Comparison of ENCODE assay signal across 9 cellular contexts in genomic region chr2:73163522-73164367, GRCh38. TPM values are rescaled to one million over a fixed set of nuclear protein-coding genes. Genes with fewer than 3 reads are reported as not detected.
A peak's percentile ranks its signal among the peaks of the same experiment; 100 is the strongest.
DNase-seq lines count a peak whose midpoint lies in the region; ATAC-seq and TF ChIP-seq lines count a peak whose summit lies in the region.
"Had no signal": no experiment of that assay in that cellular context is flagged by ENCODE, and none has a peak within 500 bp of the region (broad histone marks: within the 10 kb centered on the region; RNA-seq: fewer than 3 reads in every experiment).

No MANE protein-coding gene starts in this region.

- peak; percentile 32 for DNase-seq in DMS 273 treated with DMSO at 0.1 percent for 48 hours (lab: John Stamatoyannopoulos, UW)
- peak; percentile 50 for DNase-seq in KG1 (lab: John Stamatoyannopoulos, UW)
- DNase-seq in activated naive CD8-positive, alpha-beta T cell treated with anti-CD3 and anti-CD28 coated beads, Interleukin-2, amount 10 ng/mL, durations not matched to agents 7 days and 5 days: peak; percentile 67
- DNase-seq in heart right ventricle: peak; percentile 60 to 66
- DNase-seq in psoas muscle: peak; percentile 61 to 74

- no peaks in the 10 kb centered on the region for H3K4me1 ChIP-seq in heart right ventricle
- no peaks in the 10 kb centered on the region for H3K4me1 ChIP-seq in psoas muscle

- H3K27ac Mint-ChIP-seq in activated naive CD8-positive, alpha-beta T cell treated with anti-CD3 and anti-CD28 coated beads, Interleukin-2, amount 10 ng/mL, durations not matched to agents 7 days and 5 days: no peak overlapping the region
- H3K27ac Mint-ChIP-seq: activated naive CD4-positive, alpha-beta T cell treated with anti-CD3 and anti-CD28 coated beads, Interleukin-2, amount 50 U/mL, for 24 hours had no signal

- no peak overlapping the region for H3K27ac ChIP-seq in heart right ventricle
- H3K27ac ChIP-seq in psoas muscle: no peak overlapping the region

- H3K4me3 ChIP-seq in heart right ventricle (no peak overlapping the region), psoas muscle (no peak overlapping the region)

- 55 to 56% methylated on average over 10 of the region's 10 CpGs for WGBS in heart right ventricle, 2 donors
- 53 to 57% (median 55%) methylated on average over 10 of the region's 10 CpGs for WGBS in psoas muscle, 3 donors

- H3K27me3 ChIP-seq in heart right ventricle (peaks cover 0 to 4% (median 0%) of the 10 kb centered on the region in 7 donors), psoas muscle (ENCODE audit: insufficient read depth in 3 of 3, low read length in 2 of 3) (no peaks in the 10 kb centered on the region)

- H3K36me3 ChIP-seq in heart right ventricle (no peaks in the 10 kb centered on the region), psoas muscle (ENCODE audit: insufficient read depth in 1 of 2, low read depth in 1 of 2) (no peaks in the 10 kb centered on the region)

- H3K4me1 Mint-ChIP-seq in activated naive CD8-positive, alpha-beta T cell treated with anti-CD3 and anti-CD28 coated beads, Interleukin-2, amount 10 ng/mL, durations not matched to agents 7 days and 5 days: no peaks in the 10 kb centered on the region
- H3K4me1 Mint-ChIP-seq: activated naive CD4-positive, alpha-beta T cell treated with anti-CD3 and anti-CD28 coated beads, Interleukin-2, amount 50 U/mL, for 24 hours had no signal

- H3K9me3 Mint-ChIP-seq in activated naive CD8-positive, alpha-beta T cell treated with anti-CD3 and anti-CD28 coated beads, Interleukin-2, amount 10 ng/mL, durations not matched to agents 7 days and 5 days: no peaks in the 10 kb centered on the region
- H3K9me3 Mint-ChIP-seq: activated naive CD4-positive, alpha-beta T cell treated with anti-CD3 and anti-CD28 coated beads, Interleukin-2, amount 50 U/mL, for 24 hours had no signal

- H3K4me3 Mint-ChIP-seq in activated naive CD8-positive, alpha-beta T cell treated with anti-CD3 and anti-CD28 coated beads, Interleukin-2, amount 10 ng/mL, durations not matched to agents 7 days and 5 days: no peak overlapping the region
- H3K4me3 Mint-ChIP-seq: activated naive CD4-positive, alpha-beta T cell treated with anti-CD3 and anti-CD28 coated beads, Interleukin-2, amount 50 U/mL, for 24 hours had no signal

- ATAC-seq in GM21367 (IDR thresholded peaks at IDR 0.05; ENCODE audit: unreplicated experiment): peak; percentile 73
- peak; percentile 98 for ATAC-seq in SK-N-SH treated with all-trans-retinoic acid at 6 μM for 48 hours
- ATAC-seq in activated naive CD8-positive, alpha-beta T cell treated with anti-CD3 and anti-CD28 coated beads, Interleukin-2, amount 10 ng/mL, durations not matched to agents 7 days and 5 days (ENCODE audit: low read depth): peak; percentile 83
- ATAC-seq in heart right ventricle: peak; percentile 58 to 90 (median 83)
- ATAC-seq in psoas muscle: peak; percentile 81 to 92 (median 84)
- ATAC-seq in HG03095 (IDR thresholded peaks at IDR 0.05; ENCODE audit: unreplicated experiment): no peak

- peaks cover 17% of the 10 kb centered on the region for H3K27me3 Mint-ChIP-seq in activated naive CD8-positive, alpha-beta T cell treated with anti-CD3 and anti-CD28 coated beads, Interleukin-2, amount 10 ng/mL, durations not matched to agents 7 days and 5 days

- H3K9me3 ChIP-seq in heart right ventricle (no peaks in the 10 kb centered on the region), psoas muscle (no peaks in the 10 kb centered on the region)

- peak; percentile 75 to 93 (median 87) for TF ChIP-seq CTCF in heart right ventricle (IDR thresholded peaks at IDR 0.05)
- peak; percentile 88 for TF ChIP-seq CTCF in psoas muscle (IDR thresholded peaks at IDR 0.05)

- intact Hi-C loops in heart right ventricle (cut with DNase I): loop anchor here (1.0 to 5.0 kb wide), 6 partner anchors 79 to 271 kb away; no protein-coding TSS in a partner anchor
- intact Hi-C loops in psoas muscle (cut with DNase I): loop anchor here (2.0 to 5.0 kb wide), 4 partner anchors 94 to 271 kb away; no protein-coding TSS in a partner anchor

- H3K36me3 Mint-ChIP-seq in activated naive CD8-positive, alpha-beta T cell treated with anti-CD3 and anti-CD28 coated beads, Interleukin-2, amount 10 ng/mL, durations not matched to agents 7 days and 5 days: no peaks in the 10 kb centered on the region
- H3K36me3 Mint-ChIP-seq: activated naive CD4-positive, alpha-beta T cell treated with anti-CD3 and anti-CD28 coated beads, Interleukin-2, amount 50 U/mL, for 24 hours had no signal

- POLR2A ChIA-PET in activated naive CD8-positive, alpha-beta T cell treated with anti-CD3 and anti-CD28 coated beads, Interleukin-2, amount 10 ng/mL, durations not matched to agents 7 days and 5 days (lab: Charles Lee): no interaction called here

TF ChIP-seq in SK-N-SH treated with all-trans-retinoic acid at 6 μM for 48 hours, 23 proteins besides CTCF, POLR2A, EP300 and RAD21:
- TF ChIP-seq BACH2 (CRISPR knock-in tag; IDR thresholded peaks at IDR 0.05; ENCODE audit: borderline replicate concordance): no peak
- TF ChIP-seq ZNF565 (CRISPR knock-in tag; conservative IDR thresholded peaks at IDR 0.05; ENCODE audit: low read depth): no peak
- TF ChIP-seq ZFP30 (CRISPR knock-in tag; IDR thresholded peaks at IDR 0.05): no peak

RNA-seq across cellular contexts. Expression of gene NOTO, which starts 38.6 kb away (rescaled TPM):
- total RNA-seq in activated naive CD8-positive, alpha-beta T cell treated with anti-CD3 and anti-CD28 coated beads, Interleukin-2, amount 10 ng/mL, durations not matched to agents 7 days and 5 days: not detected
- not detected for total RNA-seq in heart right ventricle
- polyA plus RNA-seq in heart right ventricle: not detected
- total RNA-seq in psoas muscle: not detected
- polyA plus RNA-seq in psoas muscle: not detected

RNA-seq across cellular contexts. Expression of gene SMYD5, which starts 50.3 kb away (rescaled TPM):
- total RNA-seq in activated naive CD8-positive, alpha-beta T cell treated with anti-CD3 and anti-CD28 coated beads, Interleukin-2, amount 10 ng/mL, durations not matched to agents 7 days and 5 days: 10 to 100 TPM; 18.2 to 26.9 TPM
- 10 to 100 TPM; 13.3 to 22.7 (median 17.5) TPM for total RNA-seq in heart right ventricle
- polyA plus RNA-seq in heart right ventricle: 10 to 100 TPM; 17.0 to 17.9 TPM
- 10 to 100 TPM; 17.1 to 23.0 (median 19.7) TPM for total RNA-seq in psoas muscle
- polyA plus RNA-seq in psoas muscle: 10 to 100 TPM; 14.7 to 42.0 (median 28.4) TPM

RNA-seq across cellular contexts. Expression of gene RAB11FIP5, which starts 51.0 kb away (rescaled TPM):
- total RNA-seq in activated naive CD8-positive, alpha-beta T cell treated with anti-CD3 and anti-CD28 coated beads, Interleukin-2, amount 10 ng/mL, durations not matched to agents 7 days and 5 days: 1 to 10 TPM; 4.8 to 4.9 TPM
- total RNA-seq in heart right ventricle (10 to 100 TPM; 16.3 to 30.4 (median 22.3) TPM), psoas muscle (10 to 100 TPM; 20.9 to 24.2 (median 23.1) TPM)
- polyA plus RNA-seq in heart right ventricle (10 to 100 TPM in 1 of 2 donors, 1 to 10 TPM in 1; 6.8 to 25.2 TPM), psoas muscle (10 to 100 TPM; 13.0 to 24.0 (median 23.9) TPM)
